Comparison of ENCODE assay signal across 13 cellular contexts in genomic region chr1:151406176-151406575, GRCh38. TPM values are rescaled to one million over a fixed set of nuclear protein-coding genes. Genes with fewer than 3 reads are reported as not detected.
"Had no signal": no experiment of that assay in that cellular context is flagged by ENCODE, and none has a peak within 500 bp of the region (broad histone marks: within the 10 kb centered on the region; RNA-seq: fewer than 3 reads in every experiment).

No MANE protein-coding gene starts in this region.

- H3K4me3 ChIP-seq: esophagus muscularis mucosa, sigmoid colon, spleen, stomach, thyroid gland, uterus had no signal

- H3K9me3 Mint-ChIP-seq: activated CD4-positive, alpha-beta T cell treated with anti-CD3 and anti-CD28 coated beads, Interleukin-2, amount 10 ng/mL, durations not matched to agents 24 days and 14 days; activated T-helper 1 cell treated with anti-CD3 and anti-CD28 coated beads, Interleukin-12 subunit alpha, Interleukin-12 subunit beta, Interleukin-2, Interleukin-4 antibody, amounts not matched to agents 30 ng/mL and 10 ng/mL and 1 ng/mL, durations not matched to agents 14 hours and 24 hours and 36 hours; nephron had no signal

- H3K27me3 Mint-ChIP-seq: activated CD4-positive, alpha-beta T cell treated with anti-CD3 and anti-CD28 coated beads, Interleukin-2, amount 10 ng/mL, durations not matched to agents 24 days and 14 days had no signal

- H3K9me3 ChIP-seq: esophagus muscularis mucosa, sigmoid colon, spleen, stomach, thyroid gland, uterus had no signal

- H3K27me3 ChIP-seq: esophagus muscularis mucosa, sigmoid colon, spleen, stomach, thyroid gland, uterus had no signal

- H3K4me1 ChIP-seq: thyroid gland, uterus had no signal

- H3K36me3 ChIP-seq: uterus had no signal

- DNase-seq: activated CD4-positive, alpha-beta T cell treated with anti-CD3 and anti-CD28 coated beads, Interleukin-2, amount 10 ng/mL, durations not matched to agents 24 days and 14 days; activated CD4-positive, CD25-positive, alpha-beta regulatory T cell; activated CD8-positive, alpha-beta memory T cell treated with anti-CD3 and anti-CD28 coated beads for 24 hours; activated naive CD4-positive, alpha-beta T cell; aorta; sigmoid colon; spleen; stomach; thyroid gland; uterus had no signal

- H3K27ac Mint-ChIP-seq: activated T-helper 1 cell treated with anti-CD3 and anti-CD28 coated beads, Interleukin-12 subunit alpha, Interleukin-12 subunit beta, Interleukin-2, Interleukin-4 antibody, amounts not matched to agents 30 ng/mL and 10 ng/mL and 1 ng/mL, durations not matched to agents 14 hours and 24 hours and 36 hours; nephron had no signal

- H3K27ac ChIP-seq: esophagus muscularis mucosa, sigmoid colon, spleen, stomach, thyroid gland, uterus had no signal

- H3K4me3 Mint-ChIP-seq: activated CD4-positive, alpha-beta T cell treated with anti-CD3 and anti-CD28 coated beads, Interleukin-2, amount 10 ng/mL, durations not matched to agents 24 days and 14 days; activated T-helper 1 cell treated with anti-CD3 and anti-CD28 coated beads, Interleukin-12 subunit alpha, Interleukin-12 subunit beta, Interleukin-2, Interleukin-4 antibody, amounts not matched to agents 30 ng/mL and 10 ng/mL and 1 ng/mL, durations not matched to agents 14 hours and 24 hours and 36 hours; nephron had no signal

RNA-seq across cellular contexts. Expression of gene SELENBP1, which starts 33.7 kb away (rescaled TPM):
- total RNA-seq: activated CD4-positive, alpha-beta T cell treated with anti-CD3 and anti-CD28 coated beads, Interleukin-2, amount 10 ng/mL, durations not matched to agents 24 days and 14 days; activated T-helper 1 cell treated with anti-CD3 and anti-CD28 coated beads, Interleukin-12 subunit alpha, Interleukin-12 subunit beta, Interleukin-2, Interleukin-4 antibody, amounts not matched to agents 30 ng/mL and 10 ng/mL and 1 ng/mL, durations not matched to agents 14 hours and 24 hours and 36 hours had no signal
